14 cellular contexts compared by ENCODE assay signal in the genomic region with DNA sequence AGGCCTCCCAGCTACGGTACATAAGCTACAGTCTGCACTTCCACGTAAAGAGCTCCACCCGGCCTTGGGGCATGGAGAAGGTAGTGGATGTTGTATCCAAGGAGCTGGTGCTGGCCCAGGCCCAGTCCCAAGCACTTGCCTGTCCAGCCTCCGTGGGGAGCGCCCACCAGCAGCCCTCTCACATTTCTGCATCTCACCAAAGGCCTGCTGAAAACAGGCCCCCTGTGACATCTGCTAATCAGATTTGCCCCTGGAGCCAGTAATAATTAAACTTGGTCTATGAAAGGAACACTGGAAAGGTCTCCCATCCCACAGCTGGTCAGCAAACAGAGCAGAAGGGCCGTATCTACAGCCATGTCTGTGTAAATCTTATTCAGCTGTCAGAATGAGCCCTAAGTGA.
DNase-seq lines count a peak whose midpoint lies in the region; ATAC-seq and TF ChIP-seq lines count a peak whose summit lies in the region.
"Had no signal": no experiment of that assay in that cellular context is flagged by ENCODE, and none has a peak within 500 bp of the region (broad histone marks: within the 10 kb centered on the region; RNA-seq: fewer than 3 reads in every experiment).

No MANE protein-coding gene starts in this region.

- H3K36me3 ChIP-seq in breast epithelium = no peaks in the 10 kb centered on the region
- no peaks in the 10 kb centered on the region for H3K36me3 ChIP-seq in psoas muscle (ENCODE audit: insufficient read depth in 1 of 2, low read depth in 1 of 2)
- no peaks in the 10 kb centered on the region for H3K36me3 ChIP-seq in aorta (ENCODE audit: control insufficient read depth in 1 of 2, insufficient read depth in 2 of 2, low read length in 1 of 2)

- H3K27me3 Mint-ChIP-seq in MCF 10A (ENCODE audit: insufficient read depth, unreplicated experiment) = no peaks in the 10 kb centered on the region

- H3K27me3 ChIP-seq in breast epithelium (no peaks in the 10 kb centered on the region), psoas muscle (ENCODE audit: insufficient read depth in 3 of 3, low read length in 2 of 3) (no peaks in the 10 kb centered on the region), aorta (ENCODE audit: control insufficient read depth in 1 of 2, insufficient read depth in 2 of 2, low read length in 1 of 2) (no peaks in the 10 kb centered on the region)

- intact Hi-C loops in breast epithelium (cut with DNase I; ENCODE audit: low total_unique reads) (no loop called here), MCF 10A (cut with micrococcal nuclease) (no loop called here), left cardiac atrium (cut with DNase I) (loop anchor here in 1 of 2 donors (5.0 to 10.0 kb wide), 3 partner anchors 44 to 337 kb away; a partner anchor contains a TSS), psoas muscle (cut with DNase I) (no loop called here), aorta (cut with DNase I) (loop anchor here in 1 of 2 donors (5.0 to 10.0 kb wide), 2 partner anchors 104 to 277 kb away; no protein-coding TSS in a partner anchor)

- POLR2A ChIA-PET in MCF 10A (lab: Yijun Ruan, JAX) = interaction anchor here (0.6 to 1.0 kb wide), 2 partner anchors 9 to 350 kb away, joined by 3 read pairs; no protein-coding TSS in a partner anchor

- no peaks in the 10 kb centered on the region for H3K9me3 Mint-ChIP-seq in MCF 10A (ENCODE audit: unreplicated experiment)

- 44 to 58% (median 58%) methylated on average over 6 of the region's 6 CpGs for WGBS in psoas muscle, 3 donors
- 17 to 21% methylated on average over 6 of the region's 6 CpGs for WGBS in aorta, 2 donors

- no TSS peak for BruUV-seq in MCF 10A (replicated peaks; lab: Mats Ljungman, UMichigan)

- H3K36me3 Mint-ChIP-seq in MCF 10A (ENCODE audit: insufficient read depth, unreplicated experiment) = peaks cover 17% of the 10 kb centered on the region
- H3K36me3 Mint-ChIP-seq: activated naive CD8-positive, alpha-beta T cell had no signal

- CTCF ChIA-PET in MCF 10A (lab: Yijun Ruan, JAX) = interaction anchor here (0.6 to 1.6 kb wide), 3 partner anchors 11 to 416 kb away, joined by 3 to 6 read pairs (median 3); no protein-coding TSS in a partner anchor

- TF ChIP-seq POLR2A in breast epithelium (IDR thresholded peaks at IDR 0.05) = no peak

- H3K4me1 ChIP-seq in breast epithelium (peaks cover 0 to 5% of the 10 kb centered on the region in 2 donors), psoas muscle (peaks cover 19% of the 10 kb centered on the region), aorta (ENCODE audit: control insufficient read depth in 1 of 2, insufficient read depth in 2 of 2, low read length in 2 of 2) (peaks cover 0 to 7% of the 10 kb centered on the region in 2 donors)

- peaks cover 4% of the 10 kb centered on the region for H3K4me1 Mint-ChIP-seq in MCF 10A (ENCODE audit: insufficient read depth, unreplicated experiment)

- no peak for TF ChIP-seq CTCF in breast epithelium (IDR thresholded peaks at IDR 0.05)
- TF ChIP-seq CTCF in MCF 10A (IDR thresholded peaks at IDR 0.05; ENCODE audit: unreplicated experiment) = no peak
- no peak for TF ChIP-seq CTCF in psoas muscle (IDR thresholded peaks at IDR 0.05)

- ATAC-seq in left cardiac atrium (peak; percentile 3 to 7), psoas muscle (peak in 1 of 4 donors; percentile 7), aorta (ENCODE audit: low FRiP score) (peak; percentile 0)

- DNase-seq in breast epithelium (ENCODE audit: low spot score in 2 of 2) = no peak
- DNase-seq in MCF 10A (ENCODE audit: unreplicated experiment) = no peak
- DNase-seq in left cardiac atrium = no peak
- DNase-seq in psoas muscle = no peak
- no peak for DNase-seq in aorta
- no peak for DNase-seq in activated effector memory CD4-positive, alpha-beta T cell treated with anti-CD3 and anti-CD28 coated beads, Interleukin-2, amount 50 U/mL, for 16 hours
- no peak for DNase-seq in DMS53 (lab: John Stamatoyannopoulos, UW)
- no peak for DNase-seq in NCI-H82 (lab: John Stamatoyannopoulos, UW)
- DNase-seq: DMS153; effector memory CD4-positive, alpha-beta T cell; NCI-H1092; NCI-H524 treated with DMSO at 0.1 percent for 48 hours had no signal

- no peaks in the 10 kb centered on the region for H3K9me3 ChIP-seq in breast epithelium
- H3K9me3 ChIP-seq in psoas muscle = no peaks in the 10 kb centered on the region
- no peaks in the 10 kb centered on the region for H3K9me3 ChIP-seq in aorta (ENCODE audit: control insufficient read depth, low read length)
- H3K9me3 ChIP-seq: A549 had no signal

- H3K4me3 Mint-ChIP-seq in MCF 10A (ENCODE audit: unreplicated experiment) = no peak overlapping the region
- H3K4me3 Mint-ChIP-seq: activated naive CD8-positive, alpha-beta T cell had no signal

- H3K27ac Mint-ChIP-seq in MCF 10A (ENCODE audit: low read depth, unreplicated experiment) = no peak overlapping the region
- H3K27ac Mint-ChIP-seq: activated naive CD8-positive, alpha-beta T cell had no signal

- H3K4me3 ChIP-seq in breast epithelium (no peak overlapping the region), psoas muscle (no peak overlapping the region), aorta (ENCODE audit: low read length in 2 of 2) (no peak overlapping the region)
- H3K4me3 ChIP-seq: A549 had no signal

- H3K27ac ChIP-seq in breast epithelium (peak overlapping the region; percentile 87 to 93), psoas muscle (peak overlapping the region; percentile 78), aorta (ENCODE audit: low read depth in 1 of 2, low read length in 2 of 2) (peak overlapping the region; percentile 29 to 95)
